In the genomic region with DNA sequence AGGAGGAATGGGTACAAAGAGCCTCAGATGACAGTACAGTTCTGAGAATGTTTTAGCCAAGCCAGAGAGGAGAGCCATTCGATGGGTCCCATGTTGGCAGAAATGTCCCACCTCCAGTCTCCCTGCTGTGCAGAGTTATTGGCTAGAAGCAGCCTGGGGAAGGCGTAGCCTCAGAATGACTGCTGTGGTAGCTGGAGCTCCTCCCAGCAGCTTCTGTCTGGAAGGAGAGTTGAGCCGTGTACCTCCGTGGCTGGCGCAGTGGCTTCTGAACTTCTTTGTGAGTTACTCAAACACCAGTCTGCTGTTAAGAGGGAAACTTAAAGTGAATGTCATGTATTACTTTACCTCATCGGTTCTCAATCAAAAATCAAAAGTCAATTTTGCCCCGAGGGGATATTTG, we compare ENCODE assay signal across 16 cellular contexts.
"Had no signal": no experiment of that assay in that cellular context is flagged by ENCODE, and none has a peak within 500 bp of the region (broad histone marks: within the 10 kb centered on the region; RNA-seq: fewer than 3 reads in every experiment).

No MANE protein-coding gene starts in this region.

- H3K4me1 Mint-ChIP-seq: activated CD4-positive, alpha-beta memory T cell treated with anti-CD3 and anti-CD28 coated beads, Interleukin-2, amount 10 ng/mL, durations not matched to agents 7 days and 5 days; activated naive CD8-positive, alpha-beta T cell treated with anti-CD3 and anti-CD28 coated beads, Interleukin-2, amount 50 U/mL, for 24 hours had no signal

- H3K27ac Mint-ChIP-seq: activated CD4-positive, alpha-beta memory T cell treated with anti-CD3 and anti-CD28 coated beads, Interleukin-2, amount 10 ng/mL, durations not matched to agents 7 days and 5 days; activated naive CD8-positive, alpha-beta T cell treated with anti-CD3 and anti-CD28 coated beads, Interleukin-2, amount 50 U/mL, for 24 hours had no signal

- H3K4me1 ChIP-seq: colonic mucosa, gastrocnemius medialis, heart right ventricle, right atrium auricular region, stomach had no signal

- H3K9me3 Mint-ChIP-seq: activated CD4-positive, alpha-beta memory T cell treated with anti-CD3 and anti-CD28 coated beads, Interleukin-2, amount 10 ng/mL, durations not matched to agents 7 days and 5 days; activated naive CD8-positive, alpha-beta T cell treated with anti-CD3 and anti-CD28 coated beads, Interleukin-2, amount 50 U/mL, for 24 hours had no signal

- H3K27me3 ChIP-seq: cardiac muscle cell, colonic mucosa, gastrocnemius medialis, right atrium auricular region had no signal

- H3K9me3 ChIP-seq: colonic mucosa, gastrocnemius medialis, heart right ventricle, right atrium auricular region, stomach, thoracic aorta had no signal

- H3K4me3 ChIP-seq: cardiac muscle cell, colonic mucosa, gastrocnemius medialis, heart right ventricle, right atrium auricular region, skin epidermis, stomach, thoracic aorta had no signal

- H3K27me3 Mint-ChIP-seq: activated CD4-positive, alpha-beta memory T cell treated with anti-CD3 and anti-CD28 coated beads, Interleukin-2, amount 10 ng/mL, durations not matched to agents 7 days and 5 days had no signal

- H3K36me3 ChIP-seq: cardiac muscle cell, colonic mucosa, gastrocnemius medialis, heart right ventricle, right atrium auricular region, stomach, thoracic aorta had no signal

- DNase-seq: activated CD4-positive, alpha-beta memory T cell treated with anti-CD3 and anti-CD28 coated beads, Interleukin-2, amount 10 ng/mL, durations not matched to agents 7 days and 5 days; activated CD8-positive, alpha-beta memory T cell treated with anti-CD3 and anti-CD28 coated beads, Interleukin-2, amount 50 U/mL, for 4 hours; activated naive CD4-positive, alpha-beta T cell; activated naive CD8-positive, alpha-beta T cell treated with anti-CD3 and anti-CD28 coated beads, Interleukin-2, amount 50 U/mL, for 24 hours; colonic mucosa; gastrocnemius medialis; heart right ventricle; left ventricle myocardium superior; midbrain; naive B cell; stimulated activated CD4-positive, alpha-beta T cell treated with anti-CD3 and anti-CD28 coated beads, Interleukin-4, amount 100 ng/mL, for 4 hours; stomach had no signal

- H3K27ac ChIP-seq: cardiac muscle cell, colonic mucosa, gastrocnemius medialis, heart right ventricle, right atrium auricular region, skin epidermis, stomach, thoracic aorta had no signal

- H3K4me3 Mint-ChIP-seq: activated CD4-positive, alpha-beta memory T cell treated with anti-CD3 and anti-CD28 coated beads, Interleukin-2, amount 10 ng/mL, durations not matched to agents 7 days and 5 days; activated naive CD8-positive, alpha-beta T cell treated with anti-CD3 and anti-CD28 coated beads, Interleukin-2, amount 50 U/mL, for 24 hours; naive B cell had no signal
